21 cellular contexts compared by ENCODE assay signal in the genomic region with DNA sequence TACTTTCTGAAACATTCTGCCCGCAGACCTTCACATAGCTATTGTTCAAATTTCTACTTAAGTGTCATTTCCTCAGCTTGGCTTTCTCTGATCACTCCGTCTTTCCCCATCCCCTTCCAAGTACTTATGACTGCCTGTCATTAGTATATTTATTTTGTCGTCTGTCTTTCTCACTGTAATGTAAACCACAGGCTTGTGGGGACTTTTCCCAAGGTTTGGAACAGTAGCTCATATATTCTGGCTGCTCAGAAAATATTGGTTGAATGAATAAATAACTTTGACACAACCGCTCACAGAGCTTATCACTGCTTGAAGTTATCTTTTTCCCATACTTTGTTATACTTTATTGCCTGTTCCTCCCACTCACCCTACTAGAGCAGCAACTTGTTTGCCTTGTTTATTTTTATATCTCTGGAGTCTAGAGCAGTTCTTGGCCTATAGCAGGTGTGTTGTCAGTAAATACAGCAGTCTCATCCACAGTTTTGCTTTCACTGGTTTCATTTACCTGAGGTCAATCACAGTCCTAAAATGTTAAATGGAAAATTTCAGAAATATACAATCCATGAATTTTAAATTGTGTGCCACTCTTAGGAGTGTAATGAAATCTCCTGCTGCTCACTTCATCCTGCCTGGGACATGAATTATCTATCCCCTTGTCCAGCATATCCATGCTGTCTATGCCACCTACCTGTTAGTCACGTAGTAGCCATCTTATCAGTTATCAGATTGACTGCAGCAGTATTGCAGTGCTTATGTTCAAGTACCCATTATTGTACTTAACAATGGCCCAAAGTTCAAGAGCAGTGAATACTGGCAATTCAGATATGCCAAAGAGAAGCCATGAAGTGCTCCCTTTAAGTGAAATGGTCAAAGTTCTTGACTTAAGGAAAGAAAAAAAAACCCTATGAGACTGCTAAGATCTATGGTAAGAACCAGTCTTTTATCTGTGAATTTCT.
"Had no signal": no experiment of that assay in that cellular context is flagged by ENCODE, and none has a peak within 500 bp of the region (broad histone marks: within the 10 kb centered on the region; RNA-seq: fewer than 3 reads in every experiment).

No MANE protein-coding gene starts in this region.

- H3K4me3 ChIP-seq: ascending aorta, coronary artery, gastroesophageal sphincter, heart left ventricle, psoas muscle, skin epidermis, tibial nerve, uterus had no signal

- H3K27me3 ChIP-seq: ascending aorta, gastroesophageal sphincter, heart left ventricle, tibial nerve, uterus had no signal

- H3K36me3 ChIP-seq: ascending aorta, gastroesophageal sphincter, heart left ventricle, tibial nerve, uterus had no signal

- H3K9me3 Mint-ChIP-seq: activated T-helper 1 cell treated with anti-CD3 and anti-CD28 coated beads, Interleukin-12 subunit alpha, Interleukin-12 subunit beta, Interleukin-2, Interleukin-4 antibody, amounts not matched to agents 30 ng/mL and 10 ng/mL and 1 ng/mL, durations not matched to agents 14 hours and 24 hours and 36 hours; central memory CD8-positive, alpha-beta T cell; stimulated activated naive CD8-positive, alpha-beta T cell treated with anti-CD3 and anti-CD28 coated beads, Interleukin-15, Interleukin-2, amounts not matched to agents 100 ng/mL and 50 ng/mL, for 24 hours; T-helper 2 cell treated with Interferon-gamma antibody and Interleukin-4, amounts not matched to agents 5 μg/mL and 100 μg/mL, for 36 hours had no signal

- ATAC-seq: esophagus mucosa, gastroesophageal sphincter, heart left ventricle, psoas muscle, right cardiac atrium had no signal

- DNase-seq: activated CD4-positive, alpha-beta T cell treated with anti-CD3 and anti-CD28 coated beads, Interleukin-2, amount 50 U/mL, for 4 hours; activated naive CD4-positive, alpha-beta T cell; activated T-cell treated with anti-CD3 and anti-CD28 coated beads for 4 hours; effector CD8-positive, alpha-beta T cell; heart left ventricle; psoas muscle; right cardiac atrium; stimulated activated CD4-positive, alpha-beta T cell treated with anti-CD3 and anti-CD28 coated beads, Interleukin-15, amount 100 ng/mL, for 24 hours; stimulated activated CD4-positive, alpha-beta T cell treated with anti-CD3 and anti-CD28 coated beads, Interleukin-2, amount 100 ng/mL, for 48 hours; uterus had no signal

- FAIRE-seq: TTC549 had no signal

- H3K9me3 ChIP-seq: ascending aorta, gastroesophageal sphincter, heart left ventricle, psoas muscle, tibial nerve, uterus had no signal

- H3K4me3 Mint-ChIP-seq: activated T-helper 1 cell treated with anti-CD3 and anti-CD28 coated beads, Interleukin-12 subunit alpha, Interleukin-12 subunit beta, Interleukin-2, Interleukin-4 antibody, amounts not matched to agents 30 ng/mL and 10 ng/mL and 1 ng/mL, durations not matched to agents 14 hours and 24 hours and 36 hours; central memory CD8-positive, alpha-beta T cell; stimulated activated naive CD8-positive, alpha-beta T cell treated with anti-CD3 and anti-CD28 coated beads, Interleukin-15, Interleukin-2, amounts not matched to agents 100 ng/mL and 50 ng/mL, for 24 hours; T-helper 2 cell treated with Interferon-gamma antibody and Interleukin-4, amounts not matched to agents 5 μg/mL and 100 μg/mL, for 36 hours had no signal

- H3K27me3 Mint-ChIP-seq: central memory CD8-positive, alpha-beta T cell; stimulated activated naive CD8-positive, alpha-beta T cell treated with anti-CD3 and anti-CD28 coated beads, Interleukin-15, Interleukin-2, amounts not matched to agents 100 ng/mL and 50 ng/mL, for 24 hours had no signal

- H3K27ac Mint-ChIP-seq: activated T-helper 1 cell treated with anti-CD3 and anti-CD28 coated beads, Interleukin-12 subunit alpha, Interleukin-12 subunit beta, Interleukin-2, Interleukin-4 antibody, amounts not matched to agents 30 ng/mL and 10 ng/mL and 1 ng/mL, durations not matched to agents 14 hours and 24 hours and 36 hours; T-helper 2 cell treated with Interferon-gamma antibody and Interleukin-4, amounts not matched to agents 5 μg/mL and 100 μg/mL, for 36 hours had no signal

- H3K27ac ChIP-seq: ascending aorta, coronary artery, gastroesophageal sphincter, heart left ventricle, psoas muscle, skin epidermis, tibial nerve, uterus had no signal
